1 cellular context compared by ENCODE assay signal in genomic region chr17:74307984-74308773, GRCh38.
TF ChIP-seq lines count a peak whose summit lies in the region.

No MANE protein-coding gene starts in this region.

TF ChIP-seq in K562, 482 proteins besides CTCF, POLR2A, EP300 and RAD21 (continues in another document):
- TF ChIP-seq ZNF121 (CRISPR knock-in tag; conservative IDR thresholded peaks at IDR 0.05) (peak; percentile 92), TEAD4 (IDR thresholded peaks at IDR 0.05; ENCODE audit: low read length) (0 out of 2 replicates have a peak, but pooled peaks have one; percentile 21), TEAD4 (CRISPR knock-in tag; IDR thresholded peaks at IDR 0.05; ENCODE audit: borderline replicate concordance) (no peak), ESRRA (IDR thresholded peaks at IDR 0.05; ENCODE audit: borderline replicate concordance, low read depth) (peak; percentile 38; the same call in 1 of the 2 replicates), JUN (IDR thresholded peaks at IDR 0.05; ENCODE audit: borderline replicate concordance, low read depth, low read length) (no peak), JUN (CRISPR knock-in tag; IDR thresholded peaks at IDR 0.05; ENCODE audit: borderline replicate concordance) (no peak), USF1 (CRISPR knock-in tag; IDR thresholded peaks at IDR 0.05) (peak; percentile 19; the same call in 1 of the 2 replicates), ZNF263 (CRISPR knock-in tag; IDR thresholded peaks at IDR 0.05; ENCODE audit: borderline replicate concordance) (peak; percentile 42; the same call in 1 of the 2 replicates), SMARCA4 (IDR thresholded peaks at IDR 0.05) (peak; percentile 46; the same call in 1 of the 2 replicates), ZBTB26 (CRISPR knock-in tag; IDR thresholded peaks at IDR 0.05) (no peak), ZNF197 (CRISPR knock-in tag; IDR thresholded peaks at IDR 0.05; ENCODE audit: low read depth) (no peak), MNT (conservative IDR thresholded peaks at IDR 0.05) (peak in 1 of 2 experiments; percentile 58; a peak in 2 of 4 replicates), CTBP1 (IDR thresholded peaks at IDR 0.05; ENCODE audit: borderline replicate concordance) (peak; percentile 74), ETV1 (tag; conservative IDR thresholded peaks at IDR 0.05; ENCODE audit: low read depth) (peak; percentile 82), RCOR1 (IDR thresholded peaks at IDR 0.05; ENCODE audit: borderline replicate concordance in 1 of 2, low read depth in 2 of 2, low read length in 2 of 2) (peak in 1 of 2 experiments; percentile 58; a peak in 1 of 4 replicates), CBFA2T2 (conservative IDR thresholded peaks at IDR 0.05) (peak; percentile 46), MGA (IDR thresholded peaks at IDR 0.05) (peak; percentile 52), ARID1B (IDR thresholded peaks at IDR 0.05) (peak; percentile 69), TCF15 (CRISPR knock-in tag; IDR thresholded peaks at IDR 0.05) (no peak), GABPA (tag; conservative IDR thresholded peaks at IDR 0.05; ENCODE audit: low read depth) (peak; percentile 54), PHB2 (IDR thresholded peaks at IDR 0.05; ENCODE audit: low read depth) (no peak), KLF16 (IDR thresholded peaks at IDR 0.05) (peak; percentile 26; the same call in 1 of the 2 replicates), ETS1 (conservative IDR thresholded peaks at IDR 0.05; ENCODE audit: control insufficient read depth, low read depth, low read length) (no peak), ZNF696 (CRISPR knock-in tag; conservative IDR thresholded peaks at IDR 0.05) (no peak), NCOA1 (IDR thresholded peaks at IDR 0.05; ENCODE audit: low read depth) (no peak), USF2 (CRISPR knock-in tag; IDR thresholded peaks at IDR 0.05) (peak; percentile 52), TCF3 (CRISPR knock-in tag; IDR thresholded peaks at IDR 0.05) (peak; percentile 66), ZNF277 (CRISPR knock-in tag; IDR thresholded peaks at IDR 0.05; ENCODE audit: borderline replicate concordance) (no peak), TFAP4 (CRISPR knock-in tag; IDR thresholded peaks at IDR 0.05; ENCODE audit: borderline replicate concordance) (peak; percentile 19; the same call in 1 of the 2 replicates), ZNF766 (CRISPR knock-in tag; conservative IDR thresholded peaks at IDR 0.05) (peak; percentile 51; the same call in 1 of the 2 replicates), NCOA2 (IDR thresholded peaks at IDR 0.05; ENCODE audit: partially characterized antibody in 2 of 2) (no peak), ZHX1 (conservative IDR thresholded peaks at IDR 0.05; ENCODE audit: low read length) (no peak)
